ENCODE assay signal across 8 cellular contexts in genomic region chr1:3344395-3344794, GRCh38.
"Had no signal": no experiment of that assay in that cellular context is flagged by ENCODE, and none has a peak within 500 bp of the region (broad histone marks: within the 10 kb centered on the region; RNA-seq: fewer than 3 reads in every experiment).

No MANE protein-coding gene starts in this region.

- H3K27ac Mint-ChIP-seq: IgD-negative memory B cell had no signal

- ATAC-seq: K562 had no signal

- H3K4me1 Mint-ChIP-seq: IgD-negative memory B cell had no signal

- H3K4me2 ChIP-seq: KMS-11 had no signal

- H3K36me3 Mint-ChIP-seq: IgD-negative memory B cell had no signal

- H3K27me3 Mint-ChIP-seq: IgD-negative memory B cell had no signal

- H3K4me3 ChIP-seq: K562 had no signal

- DNase-seq: IMR-90, KBM-7, KG1 had no signal

- H3K4me3 Mint-ChIP-seq: IgD-negative memory B cell had no signal

- H3K27ac ChIP-seq: HL-60, KMS-11 had no signal

- H3K9ac ChIP-seq: KMS-11 had no signal

- FAIRE-seq: HTR-8/SVneo, K562 had no signal
